In genomic region chrX:31546130-31546529, GRCh38 we compare ENCODE assay signal across 13 cellular contexts.
DNase-seq lines count a peak whose midpoint lies in the region; ATAC-seq and TF ChIP-seq lines count a peak whose summit lies in the region.
"Had no signal": no experiment of that assay in that cellular context is flagged by ENCODE, and none has a peak within 500 bp of the region (broad histone marks: within the 10 kb centered on the region; RNA-seq: fewer than 3 reads in every experiment).

No MANE protein-coding gene starts in this region.

- peaks cover 8% of the 10 kb centered on the region for H3K4me1 Mint-ChIP-seq in Calu3 (ENCODE audit: low read depth, unreplicated experiment)
- H3K4me1 Mint-ChIP-seq in GM23338 = peaks cover 18% of the 10 kb centered on the region

- H3K36me3 ChIP-seq in PC-3 (ENCODE audit: low read depth, low read length) (no peaks in the 10 kb centered on the region), GM23338 (ENCODE audit: insufficient read depth) (no peaks in the 10 kb centered on the region), mucosa of descending colon (ENCODE audit: low read depth) (no peaks in the 10 kb centered on the region)

- H2AFZ ChIP-seq in PC-3 (ENCODE audit: low read length) (no peak overlapping the region), GM23338 (no peak overlapping the region)

- no peak for ATAC-seq in HG03520 (IDR thresholded peaks at IDR 0.05; ENCODE audit: unreplicated experiment)
- ATAC-seq in PC-3 = no peak
- ATAC-seq in GM23338 = no peak
- no peak for ATAC-seq in mucosa of descending colon
- ATAC-seq: sciatic nerve had no signal

- H3K27me3 ChIP-seq in PC-3 (ENCODE audit: low read length) = no peaks in the 10 kb centered on the region
- no peaks in the 10 kb centered on the region for H3K27me3 ChIP-seq in GM23338 (ENCODE audit: insufficient read depth)

- H3K9me3 ChIP-seq in PC-3 (ENCODE audit: low read length) (no peaks in the 10 kb centered on the region), mucosa of descending colon (no peaks in the 10 kb centered on the region)
- H3K9me3 ChIP-seq: Caco-2 had no signal

- H3K27me3 Mint-ChIP-seq in Calu3 (ENCODE audit: unreplicated experiment) (no peaks in the 10 kb centered on the region), GM23338 (ENCODE audit: insufficient read depth, low read depth, poor library complexity) (no peaks in the 10 kb centered on the region)
- H3K27me3 Mint-ChIP-seq: activated naive CD8-positive, alpha-beta T cell had no signal

- H4K20me1 ChIP-seq in PC-3 (ENCODE audit: low read length) = no peaks in the 10 kb centered on the region
- H4K20me1 ChIP-seq in GM23338 (replicated peaks; ENCODE audit: insufficient read depth) = no peaks in the 10 kb centered on the region

- no peaks in the 10 kb centered on the region for H3K4me1 ChIP-seq in PC-3 (ENCODE audit: insufficient read depth, low read length)
- no peaks in the 10 kb centered on the region for H3K4me1 ChIP-seq in GM23338 (ENCODE audit: insufficient read depth)
- H3K4me1 ChIP-seq in mucosa of descending colon (ENCODE audit: low read depth) = no peaks in the 10 kb centered on the region

- H3F3A ChIP-seq in PC-3 (ENCODE audit: low read length, unreplicated experiment) = no peaks in the 10 kb centered on the region
- H3F3A ChIP-seq in GM23338 (replicated peaks; ENCODE audit: low read depth) = no peaks in the 10 kb centered on the region

- TF ChIP-seq CTCF in Calu3 (IDR thresholded peaks at IDR 0.05; ENCODE audit: unreplicated experiment) (no peak), PC-3 (conservative IDR thresholded peaks at IDR 0.05; ENCODE audit: low read depth, low read length) (no peak), GM23338 (conservative IDR thresholded peaks at IDR 0.05; ENCODE audit: low read depth in 2 of 2) (no peak), mucosa of descending colon (IDR thresholded peaks at IDR 0.05) (no peak)

- CTCF ChIA-PET in Calu3 (lab: Charles Lee) (no interaction called here), PC-3 (lab: Charles Lee) (no interaction called here)

- H3K27ac ChIP-seq in PC-3 (ENCODE audit: low read length) (no peak overlapping the region), GM23338 (ENCODE audit: low read depth) (no peak overlapping the region)

- POLR2A ChIA-PET in PC-3 (lab: Charles Lee; ENCODE audit: unreplicated experiment) = no interaction called here

- no peak overlapping the region for H3K4me3 ChIP-seq in PC-3 (ENCODE audit: low read length)
- H3K4me3 ChIP-seq in GM23338 = no peak overlapping the region
- no peak overlapping the region for H3K4me3 ChIP-seq in mucosa of descending colon

- H3K9me2 ChIP-seq in PC-3 (replicated peaks; ENCODE audit: low read length) (no peaks in the 10 kb centered on the region), GM23338 (ENCODE audit: insufficient read depth) (no peaks in the 10 kb centered on the region)

- H3K4me3 Mint-ChIP-seq in Calu3 (ENCODE audit: low read depth, unreplicated experiment) (no peak overlapping the region), GM23338 (no peak overlapping the region)
- H3K4me3 Mint-ChIP-seq: activated naive CD8-positive, alpha-beta T cell had no signal

- H3K9me3 Mint-ChIP-seq in Calu3 (ENCODE audit: low read depth, unreplicated experiment) = no peaks in the 10 kb centered on the region
- H3K9me3 Mint-ChIP-seq in GM23338 = no peaks in the 10 kb centered on the region

- no TSS peak for BruUV-seq in Calu3 (replicated peaks; lab: Mats Ljungman, UMichigan)
- BruUV-seq in PC-3 (replicated peaks; lab: Mats Ljungman, UMichigan) = no TSS peak

- H3K79me2 ChIP-seq in PC-3 (ENCODE audit: low read length) = no peaks in the 10 kb centered on the region
- no peaks in the 10 kb centered on the region for H3K79me2 ChIP-seq in GM23338 (replicated peaks; ENCODE audit: insufficient read depth)

- H3K36me3 Mint-ChIP-seq in Calu3 (ENCODE audit: insufficient read depth, unreplicated experiment) (no peaks in the 10 kb centered on the region), GM23338 (ENCODE audit: low read depth) (no peaks in the 10 kb centered on the region)
- H3K36me3 Mint-ChIP-seq: activated naive CD8-positive, alpha-beta T cell had no signal

- H3K9ac ChIP-seq in PC-3 (ENCODE audit: low read length) = no peak overlapping the region

- H3K4me2 ChIP-seq in PC-3 (ENCODE audit: low read length) (no peak overlapping the region), GM23338 (no peak overlapping the region)

- H3K27ac Mint-ChIP-seq in Calu3 (ENCODE audit: unreplicated experiment) (no peak overlapping the region), GM23338 (no peak overlapping the region)
- H3K27ac Mint-ChIP-seq: activated naive CD8-positive, alpha-beta T cell had no signal

- intact Hi-C loops in Calu3 (cut with micrococcal nuclease; ENCODE audit: unreplicated experiment) (no loop called here), PC-3 (cut with micrococcal nuclease) (no loop called here), mucosa of descending colon (cut with DNase I, micrococcal nuclease) (no loop called here)

- peak; percentile 1 for DNase-seq in Calu3
- DNase-seq in NCI-H226 = peak; percentile 79
- DNase-seq in dermis blood vessel endothelial cell = peak; percentile 60
- DNase-seq in occipital lobe (lab: John Stamatoyannopoulos, UW) = peak; percentile 6
- no peak for DNase-seq in PC-3
- no peak for DNase-seq in GM23338 (ENCODE audit: low spot score)
- DNase-seq in mucosa of descending colon = no peak
- DNase-seq: Caco-2, NCI-H187, Right ventricle myocardium superior had no signal

TF ChIP-seq in GM23338, 12 proteins besides CTCF, POLR2A, EP300 and RAD21 (continues in another document):
- no peak for TF ChIP-seq NANOG (IDR thresholded peaks at IDR 0.05; ENCODE audit: borderline replicate concordance)
- no peak for TF ChIP-seq POLR2AphosphoS5 (IDR thresholded peaks at IDR 0.05; ENCODE audit: low read depth)
- no peak for TF ChIP-seq ETS1 (IDR thresholded peaks at IDR 0.05)
- no peak for TF ChIP-seq REST (IDR thresholded peaks at IDR 0.05; ENCODE audit: unreplicated experiment)
- no peak for TF ChIP-seq ZNF331 (CRISPR knock-in tag; IDR thresholded peaks at IDR 0.05; ENCODE audit: low read depth)
- no peak for TF ChIP-seq CREB1 (CRISPR knock-in tag; IDR thresholded peaks at IDR 0.05; ENCODE audit: low read depth)
- TF ChIP-seq EZH2 (IDR thresholded peaks at IDR 0.05; ENCODE audit: low read depth, unreplicated experiment) = no peak
- no peak for TF ChIP-seq STAT1 (IDR thresholded peaks at IDR 0.05; ENCODE audit: unreplicated experiment)
- TF ChIP-seq JUNB (IDR thresholded peaks at IDR 0.05; ENCODE audit: unreplicated experiment) = no peak

Comparison
In these comparisons a context has a peak if more than half of its experiments do, and no peak if none do; other contexts are left out.
1. DNase-seq: peak in Calu3 (single experiment), NCI-H226 (single experiment), dermis blood vessel endothelial cell (single experiment) and occipital lobe (single experiment); none in PC-3 (single experiment), GM23338 (single experiment) and mucosa of descending colon (0 of 3).